Comparison of ENCODE assay signal across 1 cellular context in the genomic region with DNA sequence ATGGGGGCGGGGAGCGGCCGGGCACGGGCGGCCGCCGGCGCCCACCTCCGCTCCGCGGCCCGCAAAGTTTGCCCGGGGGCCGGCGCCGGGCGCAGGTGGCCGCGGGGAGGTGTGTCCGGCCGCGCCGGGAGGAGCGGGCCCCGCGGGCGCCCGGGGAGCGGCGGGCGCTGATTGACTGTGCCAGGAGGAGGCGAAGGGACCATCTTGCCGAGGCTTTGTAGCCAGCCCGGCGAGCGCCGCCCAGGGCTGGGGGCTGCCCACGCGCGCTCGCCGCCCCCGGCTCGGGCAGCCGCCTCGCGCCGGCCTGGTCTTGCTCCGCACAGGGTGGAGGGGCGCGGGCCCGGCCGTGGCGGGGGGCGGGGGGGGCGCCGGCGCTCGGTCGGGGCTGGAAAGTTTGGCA.
TF ChIP-seq lines count a peak whose summit lies in the region.

No MANE protein-coding gene starts in this region.

TF ChIP-seq in HepG2, 621 proteins besides CTCF, POLR2A, EP300 and RAD21:
- TF ChIP-seq SNAPC5 (CRISPR knock-in tag; IDR thresholded peaks at IDR 0.05; ENCODE audit: borderline replicate concordance) (no peak), SMYD3 (CRISPR knock-in tag; IDR thresholded peaks at IDR 0.05) (no peak), ZNF883 (CRISPR knock-in tag; IDR thresholded peaks at IDR 0.05; ENCODE audit: not compliant biosample characterization) (no peak), FOXP1 (IDR thresholded peaks at IDR 0.05) (no peak), FOXP1 (CRISPR knock-in tag; IDR thresholded peaks at IDR 0.05) (no peak), ZBTB46 (CRISPR knock-in tag; IDR thresholded peaks at IDR 0.05; ENCODE audit: borderline replicate concordance) (no peak), ZNF784 (CRISPR knock-in tag; IDR thresholded peaks at IDR 0.05; ENCODE audit: borderline replicate concordance) (no peak), ZBTB1 (CRISPR knock-in tag; IDR thresholded peaks at IDR 0.05; ENCODE audit: borderline replicate concordance) (no peak), KDM5B (CRISPR knock-in tag; IDR thresholded peaks at IDR 0.05; ENCODE audit: borderline replicate concordance) (no peak), NAIF1 (CRISPR knock-in tag; IDR thresholded peaks at IDR 0.05; ENCODE audit: borderline replicate concordance) (no peak), KDM1A (CRISPR knock-in tag; IDR thresholded peaks at IDR 0.05) (no peak), KDM6A (CRISPR knock-in tag; IDR thresholded peaks at IDR 0.05; ENCODE audit: low read depth) (no peak), KLF13 (CRISPR knock-in tag; IDR thresholded peaks at IDR 0.05) (no peak), RBM22 (optimal IDR thresholded peaks at IDR 0.05; ENCODE audit: low read length) (no peak), ASH2L (IDR thresholded peaks at IDR 0.05; ENCODE audit: insufficient read length, low read depth, low read length) (no peak), NCOR1 (IDR thresholded peaks at IDR 0.05; ENCODE audit: borderline replicate concordance, low read length) (no peak), ZNF577 (CRISPR knock-in tag; IDR thresholded peaks at IDR 0.05; ENCODE audit: borderline replicate concordance, low read depth) (no peak)
- TF ChIP-seq, protein P1, sequence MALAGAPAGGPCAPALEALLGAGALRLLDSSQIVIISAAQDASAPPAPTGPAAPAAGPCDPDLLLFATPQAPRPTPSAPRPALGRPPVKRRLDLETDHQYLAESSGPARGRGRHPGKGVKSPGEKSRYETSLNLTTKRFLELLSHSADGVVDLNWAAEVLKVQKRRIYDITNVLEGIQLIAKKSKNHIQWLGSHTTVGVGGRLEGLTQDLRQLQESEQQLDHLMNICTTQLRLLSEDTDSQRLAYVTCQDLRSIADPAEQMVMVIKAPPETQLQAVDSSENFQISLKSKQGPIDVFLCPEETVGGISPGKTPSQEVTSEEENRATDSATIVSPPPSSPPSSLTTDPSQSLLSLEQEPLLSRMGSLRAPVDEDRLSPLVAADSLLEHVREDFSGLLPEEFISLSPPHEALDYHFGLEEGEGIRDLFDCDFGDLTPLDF (CRISPR knock-in tag; IDR thresholded peaks at IDR 0.05): no peak
- TF ChIP-seq, protein P2, sequence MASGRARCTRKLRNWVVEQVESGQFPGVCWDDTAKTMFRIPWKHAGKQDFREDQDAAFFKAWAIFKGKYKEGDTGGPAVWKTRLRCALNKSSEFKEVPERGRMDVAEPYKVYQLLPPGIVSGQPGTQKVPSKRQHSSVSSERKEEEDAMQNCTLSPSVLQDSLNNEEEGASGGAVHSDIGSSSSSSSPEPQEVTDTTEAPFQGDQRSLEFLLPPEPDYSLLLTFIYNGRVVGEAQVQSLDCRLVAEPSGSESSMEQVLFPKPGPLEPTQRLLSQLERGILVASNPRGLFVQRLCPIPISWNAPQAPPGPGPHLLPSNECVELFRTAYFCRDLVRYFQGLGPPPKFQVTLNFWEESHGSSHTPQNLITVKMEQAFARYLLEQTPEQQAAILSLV (CRISPR knock-in tag; IDR thresholded peaks at IDR 0.05; ENCODE audit: borderline replicate concordance): no peak
